8 cellular contexts compared by ENCODE assay signal in genomic region chr1:20633190-20634064, GRCh38.
A peak's percentile ranks its signal among the peaks of the same experiment; 100 is the strongest.
DNase-seq lines count a peak whose midpoint lies in the region; ATAC-seq lines count a peak whose summit lies in the region.

PINK1 (plus strand) TSS chr1:20633458; CDS start chr1:20633549, 91 bp downstream.

- peak; percentile 47 for ATAC-seq in HG03565 (IDR thresholded peaks at IDR 0.05; ENCODE audit: unreplicated experiment)
- ATAC-seq in effector memory CD8-positive, alpha-beta T cell (replicated peaks) = peak; percentile 88

- H3K9me3 Mint-ChIP-seq in effector memory CD8-positive, alpha-beta T cell = no peaks in the 10 kb centered on the region

- H3K4me3 Mint-ChIP-seq in effector memory CD8-positive, alpha-beta T cell = peak within 1 kb of the TSS; percentile 86

- H3K27ac Mint-ChIP-seq in effector memory CD8-positive, alpha-beta T cell = peak within 1 kb of the TSS; percentile 53 to 83

- peaks cover 0 to 2% of the 10 kb centered on the region in 2 donors for H3K27me3 Mint-ChIP-seq in effector memory CD8-positive, alpha-beta T cell

- peaks cover 12% of the 10 kb centered on the region for H3K36me3 Mint-ChIP-seq in effector memory CD8-positive, alpha-beta T cell (ENCODE audit: insufficient read depth)

- DNase-seq in NK-92 treated with Interleukin-12 subunit alpha and Interleukin-12 subunit beta, amount 100 ng/mL, for 24 hours (lab: John Stamatoyannopoulos, UW) = peak; percentile 33
- DNase-seq in NK-92 (lab: John Stamatoyannopoulos, UW; ENCODE audit: unreplicated experiment) = no peak
- peak; percentile 67 for DNase-seq in NCI-H82 treated with DMSO at 0.1 percent for 48 hours (lab: John Stamatoyannopoulos, UW; ENCODE audit: unreplicated experiment)
- DNase-seq in activated CD8-positive, alpha-beta memory T cell treated with anti-CD3 and anti-CD28 coated beads for 48 hours (ENCODE audit: low read depth in 2 of 3, low spot score in 2 of 3) = peak; percentile 73 to 96 (median 93)
- peak; percentile 86 to 99 (median 97) for DNase-seq in effector memory CD8-positive, alpha-beta T cell
- peak; percentile 76 for DNase-seq in medulla oblongata (ENCODE audit: extremely low spot score)
- peak; percentile 75 to 78 (median 75) for DNase-seq in stimulated activated CD4-positive, alpha-beta T cell treated with anti-CD3 and anti-CD28 coated beads, TNF-alpha, amount 100 ng/mL, for 48 hours (ENCODE audit: low read depth in 3 of 3)

- H3K4me1 Mint-ChIP-seq in effector memory CD8-positive, alpha-beta T cell (ENCODE audit: low read depth in 2 of 2) = peaks cover 10 to 11% of the 10 kb centered on the region in 2 donors
